1 cellular context compared by ENCODE assay signal in genomic region chr19:5719274-5719960, GRCh38.
TF ChIP-seq lines count a peak whose summit lies in the region.

No MANE protein-coding gene starts in this region.

TF ChIP-seq in SK-N-SH, 30 proteins besides CTCF, POLR2A, EP300 and RAD21 (continued from another document):
- TF ChIP-seq IRF3 (IDR thresholded peaks at IDR 0.05; ENCODE audit: low read depth, low read length): no peak
- TF ChIP-seq GABPA (IDR thresholded peaks at IDR 0.05; ENCODE audit: low read depth): no peak
- no peak for TF ChIP-seq MAX (IDR thresholded peaks at IDR 0.05; ENCODE audit: low read depth)
- no peak for TF ChIP-seq JUND (IDR thresholded peaks at IDR 0.05)
- no peak for TF ChIP-seq USF1 (IDR thresholded peaks at IDR 0.05; ENCODE audit: borderline replicate concordance, low read depth)
- no peak for TF ChIP-seq GATA2 (CRISPR knock-in tag; IDR thresholded peaks at IDR 0.05)
- TF ChIP-seq TEAD4 (IDR thresholded peaks at IDR 0.05; ENCODE audit: borderline replicate concordance, insufficient read depth): no peak
